Comparison of ENCODE assay signal across 18 cellular contexts in genomic region chr5:113608113-113608551, GRCh38.
DNase-seq lines count a peak whose midpoint lies in the region; ATAC-seq and TF ChIP-seq lines count a peak whose summit lies in the region.
"Had no signal": no experiment of that assay in that cellular context is flagged by ENCODE, and none has a peak within 500 bp of the region (broad histone marks: within the 10 kb centered on the region; RNA-seq: fewer than 3 reads in every experiment).

No MANE protein-coding gene starts in this region.

- no peak overlapping the region for H2BK15ac ChIP-seq in IMR-90 (ENCODE audit: low read depth, low read length)

- H3K27me3 Mint-ChIP-seq in activated CD4-positive, alpha-beta memory T cell treated with anti-CD3 and anti-CD28 coated beads for 36 hours = peaks cover 16% of the 10 kb centered on the region

- peak overlapping the region; percentile 12 for H2AFZ ChIP-seq in IMR-90 (replicated peaks; ENCODE audit: low read length, poor library complexity)

- no peak overlapping the region for H3K4me3 ChIP-seq in BLaER1 treated with 17β-estradiol and CSF1 and Interleukin-3, amounts not matched to agents 10 nM and 100 nM
- H3K4me3 ChIP-seq in IMR-90 (ENCODE audit: insufficient read depth, low read depth, low read length) (no peak overlapping the region), fibroblast of the aortic adventitia (ENCODE audit: low read depth, low read length) (no peak overlapping the region)
- H3K4me3 ChIP-seq: adrenal gland, heart left ventricle, mucosa of descending colon had no signal

- peak overlapping the region; percentile 4 to 41; a peak in 2 of 4 replicates for H4K8ac ChIP-seq in IMR-90 (ENCODE audit: low read depth in 2 of 2, low read length in 2 of 2)

- WGBS in IMR-90 (ENCODE audit: extremely low coverage in 2 of 2, insufficient read length in 1 of 2), 2 experiments = 100% methylated on average over 1 of the region's 3 CpGs; no CpG with 5 or more reads in 1 of the 2 experiments

- no peaks in the 10 kb centered on the region for H3K36me3 Mint-ChIP-seq in activated CD4-positive, alpha-beta memory T cell treated with anti-CD3 and anti-CD28 coated beads for 36 hours
- H3K36me3 Mint-ChIP-seq: CD4-positive, CD25-positive, alpha-beta regulatory T cell had no signal

- no TSS peak for BruUV-seq in IMR-90 (replicated peaks; lab: Mats Ljungman, UMichigan)

- no peak overlapping the region for H3K23ac ChIP-seq in IMR-90 (ENCODE audit: low read depth, low read length)

- no peak for TF ChIP-seq RAD21 in IMR-90 (IDR thresholded peaks at IDR 0.05; ENCODE audit: low read length)

- intact Hi-C loops in IMR-90 (cut with micrococcal nuclease) = no loop called here
- intact Hi-C loops in activated CD4-positive, alpha-beta memory T cell treated with anti-CD3 and anti-CD28 coated beads for 36 hours (cut with micrococcal nuclease) = loop anchor here (5.0 kb wide), 2 partner anchors 96 to 1056 kb away; partner anchors contain the start of gene YTHDC2

- H3K14ac ChIP-seq in IMR-90 (replicated peaks; ENCODE audit: low read depth, low read length) = no peak overlapping the region

- peak overlapping the region in 5 of 11 experiments; percentile 13 to 39 (median 37); a peak in 5 of 22 replicates for H3K27ac ChIP-seq in BLaER1 treated with 17β-estradiol and CSF1 and Interleukin-3, amounts not matched to agents 10 nM and 100 nM
- H3K27ac ChIP-seq in IMR-90 (ENCODE audit: insufficient read depth, low read length) = no peak overlapping the region
- H3K27ac ChIP-seq: adrenal gland, heart left ventricle, KMS-11 had no signal

- dilution Hi-C loops in IMR-90 (cut with HindIII; ENCODE audit: low sequenced_read_pairs, unreplicated experiment) = no loop called here

- no peaks in the 10 kb centered on the region for H3K27me3 ChIP-seq in BLaER1 treated with 17β-estradiol and CSF1 and Interleukin-3, amounts not matched to agents 10 nM and 100 nM
- H3K27me3 ChIP-seq in IMR-90 (ENCODE audit: control insufficient read depth, insufficient read depth, low read length) = no peaks in the 10 kb centered on the region; the same call in 1 of the 2 replicates
- H3K27me3 ChIP-seq: adrenal gland had no signal

- no peaks in the 10 kb centered on the region for H3K79me1 ChIP-seq in IMR-90 (ENCODE audit: low read depth in 1 of 2, low read length in 2 of 2)

- no peak overlapping the region for H2BK5ac ChIP-seq in IMR-90 (ENCODE audit: low read depth, low read length, poor library complexity, severe bottlenecking)

- POLR2A ChIA-PET in IMR-90 (lab: Charles Lee; ENCODE audit: unreplicated experiment) = no interaction called here
- POLR2A ChIA-PET in activated CD4-positive, alpha-beta memory T cell treated with anti-CD3 and anti-CD28 coated beads for 36 hours (lab: Charles Lee) = no interaction called here

- H3K9me3 Mint-ChIP-seq in activated CD4-positive, alpha-beta memory T cell treated with anti-CD3 and anti-CD28 coated beads for 36 hours = no peaks in the 10 kb centered on the region
- H3K9me3 Mint-ChIP-seq: activated CD4-positive, alpha-beta T cell treated with anti-CD3 and anti-CD28 coated beads, Interleukin-2, amount 10 ng/mL, durations not matched to agents 24 days and 14 days; activated T-cell treated with anti-CD3 and anti-CD28 coated beads, Interleukin-2, amount 50 U/mL, for 72 hours had no signal

- H3K4ac ChIP-seq in IMR-90 (ENCODE audit: low read depth, low read length) = no peak overlapping the region

- H2AK9ac ChIP-seq in IMR-90 (replicated peaks; ENCODE audit: low read depth, low read length, poor library complexity) = no peak overlapping the region

- ATAC-seq in IMR-90 (ENCODE audit: low read depth) (no peak), HG02885 (IDR thresholded peaks at IDR 0.05; ENCODE audit: poor library complexity, unreplicated experiment) (no peak)
- ATAC-seq: activated T-cell treated with anti-CD3 and anti-CD28 coated beads, Interleukin-2, amount 50 U/mL, for 72 hours; mucosa of descending colon had no signal

- H3K4me1 Mint-ChIP-seq in activated CD4-positive, alpha-beta memory T cell treated with anti-CD3 and anti-CD28 coated beads for 36 hours (ENCODE audit: low read depth) = peaks cover 3% of the 10 kb centered on the region

- H3K4me1 ChIP-seq in BLaER1 treated with 17β-estradiol and CSF1 and Interleukin-3, amounts not matched to agents 10 nM and 100 nM = peaks cover 6 to 20% (median 17%) of the 10 kb centered on the region in 10 experiments
- H3K4me1 ChIP-seq in IMR-90 (ENCODE audit: control insufficient read depth, insufficient read depth, low read length) = peaks cover 6% of the 10 kb centered on the region; the same call in 1 of the 2 replicates

- no peak for TF ChIP-seq POLR2A in IMR-90 (IDR thresholded peaks at IDR 0.05; ENCODE audit: low read depth, low read length)

- H3K9me1 ChIP-seq in IMR-90 (ENCODE audit: insufficient read depth, low read length) = no peaks in the 10 kb centered on the region

- no peaks in the 10 kb centered on the region for H3K36me3 ChIP-seq in BLaER1 treated with 17β-estradiol and CSF1 and Interleukin-3, amounts not matched to agents 10 nM and 100 nM
- H3K36me3 ChIP-seq in IMR-90 (ENCODE audit: control insufficient read depth, insufficient read depth, low read length) = no peaks in the 10 kb centered on the region
- H3K36me3 ChIP-seq: adrenal gland, heart left ventricle had no signal

- H3K27ac Mint-ChIP-seq in activated CD4-positive, alpha-beta memory T cell treated with anti-CD3 and anti-CD28 coated beads for 36 hours = no peak overlapping the region
- H3K27ac Mint-ChIP-seq: activated CD4-positive, alpha-beta T cell treated with anti-CD3 and anti-CD28 coated beads, Interleukin-2, amount 10 ng/mL, durations not matched to agents 24 days and 14 days; activated T-cell treated with anti-CD3 and anti-CD28 coated beads, Interleukin-2, amount 50 U/mL, for 72 hours; CD4-positive, CD25-positive, alpha-beta regulatory T cell had no signal

- H3K56ac ChIP-seq in IMR-90 (ENCODE audit: extremely low read depth, insufficient read depth, low read length) = no peak overlapping the region

- no peak overlapping the region for H3K4me3 Mint-ChIP-seq in activated CD4-positive, alpha-beta memory T cell treated with anti-CD3 and anti-CD28 coated beads for 36 hours
- H3K4me3 Mint-ChIP-seq: activated CD4-positive, alpha-beta T cell treated with anti-CD3 and anti-CD28 coated beads, Interleukin-2, amount 10 ng/mL, durations not matched to agents 24 days and 14 days; activated T-cell treated with anti-CD3 and anti-CD28 coated beads, Interleukin-2, amount 50 U/mL, for 72 hours; CD4-positive, CD25-positive, alpha-beta regulatory T cell had no signal

- no peak overlapping the region for H2BK20ac ChIP-seq in IMR-90 (ENCODE audit: low read depth, low read length)

- no peaks in the 10 kb centered on the region for H4K20me1 ChIP-seq in BLaER1 treated with 17β-estradiol and CSF1 and Interleukin-3, amounts not matched to agents 10 nM and 100 nM
- H4K20me1 ChIP-seq in IMR-90 (ENCODE audit: insufficient read depth, low read length) = no peaks in the 10 kb centered on the region

- no peak overlapping the region for H4K5ac ChIP-seq in IMR-90 (ENCODE audit: low read depth, low read length)

- H4K91ac ChIP-seq in IMR-90 (ENCODE audit: insufficient read depth, low read depth, low read length) = no peak overlapping the region

- CTCF ChIA-PET in IMR-90 (lab: Yijun Ruan, JAX) = interaction anchor here (0.6 kb wide), 1 partner anchor 599 kb away, joined by 5 read pairs; no protein-coding TSS in a partner anchor
- CTCF ChIA-PET in activated CD4-positive, alpha-beta memory T cell treated with anti-CD3 and anti-CD28 coated beads for 36 hours (lab: Charles Lee) = interaction anchor here (1.0 to 1.3 kb wide), 4 partner anchors 229 to 613 kb away, joined by 4 to 8 read pairs (median 4); no protein-coding TSS in a partner anchor

- in situ Hi-C loops in IMR-90 (cut with MboI; ENCODE audit: low sequenced_read_pairs) = loop anchor here (5.0 to 25.0 kb wide), 4 partner anchors 233 to 1433 kb away; no protein-coding TSS in a partner anchor

- 0 out of 2 replicates have a peak overlapping the region, but pooled peaks have one; percentile 12 for H2BK120ac ChIP-seq in IMR-90 (ENCODE audit: low read depth, low read length)

- H3K9me3 ChIP-seq in BLaER1 treated with 17β-estradiol and CSF1 and Interleukin-3, amounts not matched to agents 10 nM and 100 nM (replicated peaks in 1 of 11) = peaks cover 9 to 15% (median 11%) of the 10 kb centered on the region in 11 experiments; a peak in 20 of 22 replicates
- H3K9me3 ChIP-seq in IMR-90 (ENCODE audit: control insufficient read depth, insufficient read depth, low read length) = no peaks in the 10 kb centered on the region
- H3K9me3 ChIP-seq: adrenal gland, heart left ventricle, mucosa of descending colon had no signal

- TF ChIP-seq CTCF in IMR-90 (conservative IDR thresholded peaks at IDR 0.05; ENCODE audit: low read depth, low read length) = no peak
- no peak for TF ChIP-seq CTCF in fibroblast of the aortic adventitia (IDR thresholded peaks at IDR 0.05; ENCODE audit: insufficient read depth, low read length)

- H3K4me2 ChIP-seq in BLaER1 treated with 17β-estradiol and CSF1 and Interleukin-3, amounts not matched to agents 10 nM and 100 nM = peak overlapping the region; percentile 19 to 67 (median 45); a peak in 21 of 22 replicates
- no peak overlapping the region for H3K4me2 ChIP-seq in IMR-90 (ENCODE audit: low read depth, low read length)
- H3K4me2 ChIP-seq: KMS-11 had no signal

- H3K18ac ChIP-seq in IMR-90 (ENCODE audit: low read depth, low read length) = no peak overlapping the region

- no peak overlapping the region for H3K9ac ChIP-seq in BLaER1 treated with 17β-estradiol and CSF1 and Interleukin-3, amounts not matched to agents 10 nM and 100 nM
- no peak overlapping the region; the same call in 1 of the 2 replicates for H3K9ac ChIP-seq in IMR-90 (ENCODE audit: low read depth, low read length)
- H3K9ac ChIP-seq: KMS-11 had no signal

- H2AK5ac ChIP-seq in IMR-90 (ENCODE audit: low read depth, low read length) = no peak overlapping the region

- DNase-seq in IMR-90 (peak; percentile 43), RPMI8226 (peak; percentile 30), fibroblast of the aortic adventitia (ENCODE audit: low read depth) (peak; percentile 70), SKM-1 treated with dmso at 0.1 percent for 144 hours (lab: John Stamatoyannopoulos, UW; ENCODE audit: unreplicated experiment) (no peak), foreskin melanocyte (no peak)
- no peak for DNase-seq in activated CD4-positive, alpha-beta memory T cell treated with anti-CD3 and anti-CD28 coated beads for 36 hours
- DNase-seq: activated CD4-positive, alpha-beta T cell treated with anti-CD3 and anti-CD28 coated beads, Interleukin-2, amount 10 ng/mL, durations not matched to agents 24 days and 14 days; activated T-cell treated with anti-CD3 and anti-CD28 coated beads, Interleukin-2, amount 50 U/mL, for 72 hours; adrenal gland; heart left ventricle; mucosa of descending colon; NCI-H1930; NCI-H524; stimulated activated naive CD4-positive, alpha-beta T cell had no signal

TF ChIP-seq in IMR-90, 13 proteins besides CTCF, POLR2A, EP300 and RAD21 (continues in another document):
- no peak for TF ChIP-seq RCOR1 (IDR thresholded peaks at IDR 0.05; ENCODE audit: insufficient replicate concordance, low read length)

Comparison
In these comparisons a context has a peak if more than half of its experiments do, and no peak if none do; other contexts are left out.
1. DNase-seq: peak in IMR-90 (single experiment), RPMI8226 (single experiment) and fibroblast of the aortic adventitia (single experiment); none in SKM-1 treated with dmso at 0.1 percent for 144 hours (single experiment), foreskin melanocyte (single experiment) and activated CD4-positive, alpha-beta memory T cell treated with anti-CD3 and anti-CD28 coated beads for 36 hours (single experiment).